Comparison of ENCODE assay signal across 10 cellular contexts in genomic region chr6:87724994-87725811, GRCh38. TPM values are rescaled to one million over a fixed set of nuclear protein-coding genes. Genes with fewer than 3 reads are reported as not detected.
DNase-seq lines count a peak whose midpoint lies in the region; ATAC-seq and TF ChIP-seq lines count a peak whose summit lies in the region.
"Had no signal": no experiment of that assay in that cellular context is flagged by ENCODE, and none has a peak within 500 bp of the region (broad histone marks: within the 10 kb centered on the region; RNA-seq: fewer than 3 reads in every experiment).

No MANE protein-coding gene starts in this region.

- H3K9me3 Mint-ChIP-seq in naive thymus-derived CD8-positive, alpha-beta T cell: peaks cover 0 to 3% (median 0%) of the 10 kb centered on the region in 9 donors

- peaks cover 0 to 5% (median 0%) of the 10 kb centered on the region in 3 donors for H3K36me3 Mint-ChIP-seq in naive thymus-derived CD8-positive, alpha-beta T cell
- H3K36me3 Mint-ChIP-seq: activated naive CD8-positive, alpha-beta T cell had no signal

- intact Hi-C loops in OCI-LY7 (cut with micrococcal nuclease; ENCODE audit: unreplicated experiment): no loop called here

- no peaks in the 10 kb centered on the region for H3K36me3 ChIP-seq in OCI-LY7 (ENCODE audit: insufficient read depth, low read length)

- peaks cover 0 to 36% (median 0%) of the 10 kb centered on the region in 4 donors for H3K4me1 Mint-ChIP-seq in naive thymus-derived CD8-positive, alpha-beta T cell

- CTCF ChIA-PET in OCI-LY7 (lab: Charles Lee; ENCODE audit: unreplicated experiment): no interaction called here

- peak; percentile 44 for TF ChIP-seq POLR2A in GM19193 (IDR thresholded peaks at IDR 0.05; ENCODE audit: extremely low read depth, insufficient read depth, insufficient read length)

- no peaks in the 10 kb centered on the region for H3K9me2 ChIP-seq in OCI-LY7 (ENCODE audit: insufficient read depth, low read length)

- H3K4me2 ChIP-seq in OCI-LY7 (ENCODE audit: low read length): peak overlapping the region; percentile 37

- H3K27me3 Mint-ChIP-seq in naive thymus-derived CD8-positive, alpha-beta T cell: peaks cover 0 to 2% (median 0%) of the 10 kb centered on the region in 5 donors

- no peaks in the 10 kb centered on the region for H4K20me1 ChIP-seq in OCI-LY7 (ENCODE audit: insufficient read depth, low read length)

- peak overlapping the region in 1 of 10 donors; percentile 12 for H3K4me3 Mint-ChIP-seq in naive thymus-derived CD8-positive, alpha-beta T cell
- H3K4me3 Mint-ChIP-seq: activated naive CD8-positive, alpha-beta T cell had no signal

- peak; percentile 40 for DNase-seq in CD1c-positive myeloid dendritic cell (ENCODE audit: extremely low spot score)
- peak; percentile 72 for DNase-seq in OCI-LY7 (ENCODE audit: low spot score)
- DNase-seq in NCI-H146 (lab: John Stamatoyannopoulos, UW): no peak
- DNase-seq in hippocampal formation (lab: John Stamatoyannopoulos, UW): no peak
- DNase-seq in nucleus accumbens (lab: John Stamatoyannopoulos, UW): no peak
- DNase-seq in naive thymus-derived CD8-positive, alpha-beta T cell: no peak

- no peak overlapping the region for H3K4me3 ChIP-seq in OCI-LY7 (ENCODE audit: low read depth, low read length, poor library complexity, severe bottlenecking)
- H3K4me3 ChIP-seq: SK-N-MC had no signal

- POLR2A ChIA-PET in OCI-LY7 (lab: Charles Lee): interaction anchor here (0.7 to 1.1 kb wide), 5 partner anchors 11 to 756 kb away, joined by 3 to 7 read pairs (median 5); no protein-coding TSS in a partner anchor
- POLR2A ChIA-PET in naive thymus-derived CD8-positive, alpha-beta T cell (lab: Charles Lee): no interaction called here

- H3K27ac Mint-ChIP-seq in naive thymus-derived CD8-positive, alpha-beta T cell: peak overlapping the region in 1 of 10 donors; percentile 13
- H3K27ac Mint-ChIP-seq: activated naive CD8-positive, alpha-beta T cell had no signal

- no peak for TF ChIP-seq CTCF in OCI-LY7 (conservative IDR thresholded peaks at IDR 0.05; ENCODE audit: low read length)

- H3K79me2 ChIP-seq in OCI-LY7 (ENCODE audit: insufficient read depth, low read depth, low read length): no peaks in the 10 kb centered on the region

- BruUV-seq in OCI-LY7 (replicated peaks; lab: Mats Ljungman, UMichigan): no TSS peak

- peak overlapping the region; percentile 39 for H3K27ac ChIP-seq in OCI-LY7 (ENCODE audit: low read depth, low read length, poor library complexity, severe bottlenecking)
- H3K27ac ChIP-seq: SK-N-MC had no signal

- H2AFZ ChIP-seq in OCI-LY7 (ENCODE audit: low read length): peak overlapping the region; percentile 68

- H3K9me3 ChIP-seq in OCI-LY7 (ENCODE audit: low read length): no peaks in the 10 kb centered on the region

- peaks cover 34% of the 10 kb centered on the region for H3K4me1 ChIP-seq in OCI-LY7 (ENCODE audit: insufficient read depth, low read length, poor library complexity, severe bottlenecking)

- ATAC-seq in HG02938 (IDR thresholded peaks at IDR 0.05; ENCODE audit: unreplicated experiment): peak; percentile 92
- ATAC-seq in naive thymus-derived CD8-positive, alpha-beta T cell: no peak

RNA-seq across cellular contexts. Expression of gene AKIRIN2, which starts 23.2 kb away (rescaled TPM):
- 70.3 and 70.4 TPM in 2 replicates for total RNA-seq in OCI-LY7 (2014; rRNA removed; shearing (Covaris generic))
- total RNA-seq in OCI-LY7 (2022): 127 and 129 TPM in 2 replicates
- 10 to 100 TPM; 57.4 to 58.0 TPM for total RNA-seq in naive thymus-derived CD8-positive, alpha-beta T cell
- 10 to 100 TPM; 20.2 to 33.4 (median 27.2) TPM for polyA plus RNA-seq in naive thymus-derived CD8-positive, alpha-beta T cell

Comparison
In these comparisons a context has a peak if more than half of its experiments do, and no peak if none do; other contexts are left out.
1. DNase-seq: peak in CD1c-positive myeloid dendritic cell (single experiment) and OCI-LY7 (single experiment); none in NCI-H146 (single experiment), hippocampal formation (0 of 2), nucleus accumbens (0 of 56) and naive thymus-derived CD8-positive, alpha-beta T cell (0 of 10).